In the genomic region with DNA sequence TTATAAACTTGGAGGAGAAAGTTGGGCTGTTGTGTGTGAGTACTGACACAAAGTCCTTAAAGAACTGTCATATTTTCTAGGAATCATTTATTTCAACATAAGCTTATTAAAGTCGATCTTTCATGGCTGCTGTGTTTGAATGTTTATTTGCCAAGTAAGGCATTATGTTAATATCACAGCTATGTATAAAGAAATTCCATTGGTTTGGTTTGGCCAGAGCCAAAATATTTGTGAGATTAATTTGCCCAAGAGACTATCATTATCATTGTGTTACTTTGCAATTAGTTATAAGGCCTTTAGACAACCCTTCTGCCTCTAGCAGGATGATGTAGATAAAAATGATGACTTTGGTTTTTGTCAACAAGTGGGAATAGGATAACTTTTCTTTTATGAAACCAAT, we compare ENCODE assay signal across 2 cellular contexts.
A peak's percentile ranks its signal among the peaks of the same experiment; 100 is the strongest.
TF ChIP-seq lines count a peak whose summit lies in the region.

No MANE protein-coding gene starts in this region.

TF ChIP-seq in HepG2, 621 proteins besides CTCF, POLR2A, EP300 and RAD21:
- TF ChIP-seq ZNF160 (CRISPR knock-in tag; IDR thresholded peaks at IDR 0.05), result no peak
- TF ChIP-seq MAFF (IDR thresholded peaks at IDR 0.05; ENCODE audit: low read depth, low read length), result peak; percentile 36; the same call in 1 of the 2 replicates
- peak; percentile 12 to 41; a peak in 2 of 4 replicates for TF ChIP-seq MAFK (conservative IDR thresholded peaks at IDR 0.05 in 1 of 2, IDR thresholded peaks at IDR 0.05 in 1 of 2; ENCODE audit: low read length in 2 of 2)

TF ChIP-seq in GM23338, 12 proteins besides CTCF, POLR2A, EP300 and RAD21 (continued from another document):
- TF ChIP-seq, protein P1, sequence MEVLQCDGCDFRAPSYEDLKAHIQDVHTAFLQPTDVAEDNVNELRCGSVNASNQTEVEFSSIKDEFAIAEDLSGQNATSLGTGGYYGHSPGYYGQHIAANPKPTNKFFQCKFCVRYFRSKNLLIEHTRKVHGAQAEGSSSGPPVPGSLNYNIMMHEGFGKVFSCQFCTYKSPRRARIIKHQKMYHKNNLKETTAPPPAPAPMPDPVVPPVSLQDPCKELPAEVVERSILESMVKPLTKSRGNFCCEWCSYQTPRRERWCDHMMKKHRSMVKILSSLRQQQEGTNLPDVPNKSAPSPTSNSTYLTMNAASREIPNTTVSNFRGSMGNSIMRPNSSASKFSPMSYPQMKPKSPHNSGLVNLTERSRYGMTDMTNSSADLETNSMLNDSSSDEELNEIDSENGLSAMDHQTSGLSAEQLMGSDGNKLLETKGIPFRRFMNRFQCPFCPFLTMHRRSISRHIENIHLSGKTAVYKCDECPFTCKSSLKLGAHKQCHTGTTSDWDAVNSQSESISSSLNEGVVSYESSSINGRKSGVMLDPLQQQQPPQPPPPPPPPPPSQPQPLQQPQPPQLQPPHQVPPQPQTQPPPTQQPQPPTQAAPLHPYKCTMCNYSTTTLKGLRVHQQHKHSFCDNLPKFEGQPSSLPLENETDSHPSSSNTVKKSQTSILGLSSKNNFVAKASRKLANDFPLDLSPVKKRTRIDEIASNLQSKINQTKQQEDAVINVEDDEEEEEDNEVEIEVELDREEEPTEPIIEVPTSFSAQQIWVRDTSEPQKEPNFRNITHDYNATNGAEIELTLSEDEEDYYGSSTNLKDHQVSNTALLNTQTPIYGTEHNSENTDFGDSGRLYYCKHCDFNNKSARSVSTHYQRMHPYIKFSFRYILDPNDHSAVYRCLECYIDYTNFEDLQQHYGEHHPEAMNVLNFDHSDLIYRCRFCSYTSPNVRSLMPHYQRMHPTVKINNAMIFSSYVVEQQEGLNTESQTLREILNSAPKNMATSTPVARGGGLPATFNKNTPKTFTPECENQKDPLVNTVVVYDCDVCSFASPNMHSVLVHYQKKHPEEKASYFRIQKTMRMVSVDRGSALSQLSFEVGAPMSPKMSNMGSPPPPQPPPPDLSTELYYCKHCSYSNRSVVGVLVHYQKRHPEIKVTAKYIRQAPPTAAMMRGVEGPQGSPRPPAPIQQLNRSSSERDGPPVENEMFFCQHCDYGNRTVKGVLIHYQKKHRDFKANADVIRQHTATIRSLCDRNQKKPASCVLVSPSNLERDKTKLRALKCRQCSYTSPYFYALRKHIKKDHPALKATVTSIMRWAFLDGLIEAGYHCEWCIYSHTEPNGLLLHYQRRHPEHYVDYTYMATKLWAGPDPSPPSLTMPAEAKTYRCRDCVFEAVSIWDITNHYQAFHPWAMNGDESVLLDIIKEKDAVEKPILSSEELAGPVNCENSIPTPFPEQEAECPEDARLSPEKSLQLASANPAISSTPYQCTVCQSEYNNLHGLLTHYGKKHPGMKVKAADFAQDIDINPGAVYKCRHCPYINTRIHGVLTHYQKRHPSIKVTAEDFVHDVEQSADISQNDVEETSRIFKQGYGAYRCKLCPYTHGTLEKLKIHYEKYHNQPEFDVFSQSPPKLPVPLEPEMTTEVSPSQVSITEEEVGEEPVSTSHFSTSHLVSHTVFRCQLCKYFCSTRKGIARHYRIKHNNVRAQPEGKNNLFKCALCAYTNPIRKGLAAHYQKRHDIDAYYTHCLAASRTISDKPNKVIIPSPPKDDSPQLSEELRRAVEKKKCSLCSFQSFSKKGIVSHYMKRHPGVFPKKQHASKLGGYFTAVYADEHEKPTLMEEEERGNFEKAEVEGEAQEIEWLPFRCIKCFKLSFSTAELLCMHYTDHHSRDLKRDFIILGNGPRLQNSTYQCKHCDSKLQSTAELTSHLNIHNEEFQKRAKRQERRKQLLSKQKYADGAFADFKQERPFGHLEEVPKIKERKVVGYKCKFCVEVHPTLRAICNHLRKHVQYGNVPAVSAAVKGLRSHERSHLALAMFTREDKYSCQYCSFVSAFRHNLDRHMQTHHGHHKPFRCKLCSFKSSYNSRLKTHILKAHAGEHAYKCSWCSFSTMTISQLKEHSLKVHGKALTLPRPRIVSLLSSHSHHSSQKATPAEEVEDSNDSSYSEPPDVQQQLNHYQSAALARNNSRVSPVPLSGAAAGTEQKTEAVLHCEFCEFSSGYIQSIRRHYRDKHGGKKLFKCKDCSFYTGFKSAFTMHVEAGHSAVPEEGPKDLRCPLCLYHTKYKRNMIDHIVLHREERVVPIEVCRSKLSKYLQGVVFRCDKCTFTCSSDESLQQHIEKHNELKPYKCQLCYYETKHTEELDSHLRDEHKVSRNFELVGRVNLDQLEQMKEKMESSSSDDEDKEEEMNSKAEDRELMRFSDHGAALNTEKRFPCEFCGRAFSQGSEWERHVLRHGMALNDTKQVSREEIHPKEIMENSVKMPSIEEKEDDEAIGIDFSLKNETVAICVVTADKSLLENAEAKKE (CRISPR knock-in tag; IDR thresholded peaks at IDR 0.05), result no peak
- TF ChIP-seq ZNF114 (CRISPR knock-in tag; IDR thresholded peaks at IDR 0.05), result no peak
- TF ChIP-seq, protein P2, sequence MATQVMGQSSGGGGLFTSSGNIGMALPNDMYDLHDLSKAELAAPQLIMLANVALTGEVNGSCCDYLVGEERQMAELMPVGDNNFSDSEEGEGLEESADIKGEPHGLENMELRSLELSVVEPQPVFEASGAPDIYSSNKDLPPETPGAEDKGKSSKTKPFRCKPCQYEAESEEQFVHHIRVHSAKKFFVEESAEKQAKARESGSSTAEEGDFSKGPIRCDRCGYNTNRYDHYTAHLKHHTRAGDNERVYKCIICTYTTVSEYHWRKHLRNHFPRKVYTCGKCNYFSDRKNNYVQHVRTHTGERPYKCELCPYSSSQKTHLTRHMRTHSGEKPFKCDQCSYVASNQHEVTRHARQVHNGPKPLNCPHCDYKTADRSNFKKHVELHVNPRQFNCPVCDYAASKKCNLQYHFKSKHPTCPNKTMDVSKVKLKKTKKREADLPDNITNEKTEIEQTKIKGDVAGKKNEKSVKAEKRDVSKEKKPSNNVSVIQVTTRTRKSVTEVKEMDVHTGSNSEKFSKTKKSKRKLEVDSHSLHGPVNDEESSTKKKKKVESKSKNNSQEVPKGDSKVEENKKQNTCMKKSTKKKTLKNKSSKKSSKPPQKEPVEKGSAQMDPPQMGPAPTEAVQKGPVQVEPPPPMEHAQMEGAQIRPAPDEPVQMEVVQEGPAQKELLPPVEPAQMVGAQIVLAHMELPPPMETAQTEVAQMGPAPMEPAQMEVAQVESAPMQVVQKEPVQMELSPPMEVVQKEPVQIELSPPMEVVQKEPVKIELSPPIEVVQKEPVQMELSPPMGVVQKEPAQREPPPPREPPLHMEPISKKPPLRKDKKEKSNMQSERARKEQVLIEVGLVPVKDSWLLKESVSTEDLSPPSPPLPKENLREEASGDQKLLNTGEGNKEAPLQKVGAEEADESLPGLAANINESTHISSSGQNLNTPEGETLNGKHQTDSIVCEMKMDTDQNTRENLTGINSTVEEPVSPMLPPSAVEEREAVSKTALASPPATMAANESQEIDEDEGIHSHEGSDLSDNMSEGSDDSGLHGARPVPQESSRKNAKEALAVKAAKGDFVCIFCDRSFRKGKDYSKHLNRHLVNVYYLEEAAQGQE (IDR thresholded peaks at IDR 0.05; ENCODE audit: unreplicated experiment), result no peak
- no peak for TF ChIP-seq NANOG (IDR thresholded peaks at IDR 0.05; ENCODE audit: borderline replicate concordance)
- no peak for TF ChIP-seq ZNF331 (CRISPR knock-in tag; IDR thresholded peaks at IDR 0.05; ENCODE audit: low read depth)
- TF ChIP-seq STAT1 (IDR thresholded peaks at IDR 0.05; ENCODE audit: unreplicated experiment), result no peak
- no peak for TF ChIP-seq POLR2AphosphoS5 (IDR thresholded peaks at IDR 0.05; ENCODE audit: low read depth)
- TF ChIP-seq EZH2phosphoT487 (IDR thresholded peaks at IDR 0.05; ENCODE audit: unreplicated experiment), result no peak
- TF ChIP-seq, protein P3, sequence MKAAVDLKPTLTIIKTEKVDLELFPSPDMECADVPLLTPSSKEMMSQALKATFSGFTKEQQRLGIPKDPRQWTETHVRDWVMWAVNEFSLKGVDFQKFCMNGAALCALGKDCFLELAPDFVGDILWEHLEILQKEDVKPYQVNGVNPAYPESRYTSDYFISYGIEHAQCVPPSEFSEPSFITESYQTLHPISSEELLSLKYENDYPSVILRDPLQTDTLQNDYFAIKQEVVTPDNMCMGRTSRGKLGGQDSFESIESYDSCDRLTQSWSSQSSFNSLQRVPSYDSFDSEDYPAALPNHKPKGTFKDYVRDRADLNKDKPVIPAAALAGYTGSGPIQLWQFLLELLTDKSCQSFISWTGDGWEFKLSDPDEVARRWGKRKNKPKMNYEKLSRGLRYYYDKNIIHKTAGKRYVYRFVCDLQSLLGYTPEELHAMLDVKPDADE (IDR thresholded peaks at IDR 0.05), result no peak
- no peak for TF ChIP-seq EZH2 (IDR thresholded peaks at IDR 0.05; ENCODE audit: low read depth, unreplicated experiment)
- no peak for TF ChIP-seq JUNB (IDR thresholded peaks at IDR 0.05; ENCODE audit: unreplicated experiment)
